Comparison of ENCODE assay signal across 18 cellular contexts in the genomic region with DNA sequence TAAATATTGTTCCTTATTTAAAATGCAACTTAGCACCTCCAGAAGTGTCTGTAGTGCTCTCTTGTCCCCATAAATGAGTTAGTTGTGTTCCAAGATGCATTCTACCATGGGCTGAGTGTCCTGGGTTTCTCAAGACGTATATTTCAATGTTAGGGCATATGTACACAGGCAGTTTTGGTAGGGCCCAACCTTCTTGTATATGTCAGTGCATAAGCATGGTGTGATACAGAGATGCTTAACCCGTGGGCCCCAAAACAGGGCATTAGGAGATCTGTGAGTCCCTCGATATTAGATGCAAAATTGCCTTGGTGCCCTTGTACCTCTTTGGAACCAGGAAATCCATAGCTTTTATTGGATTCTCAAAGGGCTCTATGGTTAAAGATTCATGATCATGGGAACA.
DNase-seq lines count a peak whose midpoint lies in the region; ATAC-seq and TF ChIP-seq lines count a peak whose summit lies in the region.
"Had no signal": no experiment of that assay in that cellular context is flagged by ENCODE, and none has a peak within 500 bp of the region (broad histone marks: within the 10 kb centered on the region; RNA-seq: fewer than 3 reads in every experiment).

No MANE protein-coding gene starts in this region.

- H4K91ac ChIP-seq in IMR-90 (ENCODE audit: insufficient read depth, low read depth, low read length) = no peak overlapping the region; the same call in 1 of the 2 replicates

- no peaks in the 10 kb centered on the region for H4K20me1 ChIP-seq in IMR-90 (ENCODE audit: insufficient read depth, low read length)

- H3K9me3 ChIP-seq in IMR-90 (ENCODE audit: control insufficient read depth, insufficient read depth, low read length) = no peaks in the 10 kb centered on the region
- no peaks in the 10 kb centered on the region for H3K9me3 ChIP-seq in stomach smooth muscle (ENCODE audit: control insufficient read depth in 2 of 2, low read length in 2 of 2)
- H3K9me3 ChIP-seq: body of pancreas, right lobe of liver had no signal

- H2AK5ac ChIP-seq in IMR-90 (ENCODE audit: low read depth, low read length) = peak overlapping the region; percentile 69; the same call in 1 of the 2 replicates
- H2AK5ac ChIP-seq in mesendoderm (ENCODE audit: low read length) = peak overlapping the region; percentile 16

- TF ChIP-seq POLR2A in IMR-90 (IDR thresholded peaks at IDR 0.05; ENCODE audit: low read depth, low read length) = no peak

- H3K4ac ChIP-seq in IMR-90 (ENCODE audit: low read depth, low read length) (peak overlapping the region; percentile 68), mesendoderm (ENCODE audit: low read depth, low read length) (no peak overlapping the region)

- intact Hi-C loops in IMR-90 (cut with micrococcal nuclease) = loop anchor here (5.0 kb wide), 2 partner anchors 218 to 333 kb away; no protein-coding TSS in a partner anchor
- intact Hi-C loops in cardiac septum (cut with DNase I) = no loop called here

- H3K23ac ChIP-seq in IMR-90 (ENCODE audit: low read depth, low read length) (no peak overlapping the region), mesendoderm (ENCODE audit: low read length) (no peak overlapping the region)

- H3K4me1 Mint-ChIP-seq in brain = peaks cover 34% of the 10 kb centered on the region
- H3K4me1 Mint-ChIP-seq: B cell had no signal

- H3K9ac ChIP-seq in IMR-90 (ENCODE audit: low read depth, low read length) (no peak overlapping the region), mesendoderm (ENCODE audit: low read length) (no peak overlapping the region), stomach smooth muscle (ENCODE audit: low read length in 2 of 2) (no peak overlapping the region)

- WGBS in IMR-90 (ENCODE audit: extremely low coverage in 2 of 2, insufficient read length in 1 of 2), 2 experiments = 100% methylated on average over 1 of the region's 3 CpGs; no CpG with 5 or more reads in 1 of the 2 experiments
- no CpG with 5 or more reads among the region's 3 CpGs for WGBS in mesendoderm (ENCODE audit: extremely low coverage, insufficient coverage, low lambda C conversion rate)

- peak overlapping the region; percentile 63 for H2BK20ac ChIP-seq in IMR-90 (ENCODE audit: low read depth, low read length)

- H3K56ac ChIP-seq in IMR-90 (ENCODE audit: extremely low read depth, insufficient read depth, low read length) = no peak overlapping the region
- H3K56ac ChIP-seq in mesendoderm (ENCODE audit: low read length) = peak overlapping the region; percentile 44

- peaks cover 10% of the 10 kb centered on the region; the same call in 1 of the 2 replicates for H3K9me1 ChIP-seq in IMR-90 (ENCODE audit: insufficient read depth, low read length)

- peaks cover 38% of the 10 kb centered on the region for H3K27me3 Mint-ChIP-seq in brain
- H3K27me3 Mint-ChIP-seq: B cell had no signal

- no peaks in the 10 kb centered on the region for H3K9me3 Mint-ChIP-seq in brain

- CTCF ChIA-PET in IMR-90 (lab: Yijun Ruan, JAX) = no interaction called here

- no TSS peak for BruUV-seq in IMR-90 (replicated peaks; lab: Mats Ljungman, UMichigan)

- H3K79me2 ChIP-seq in mesendoderm (ENCODE audit: control insufficient read depth, insufficient read depth, low read length) = no peaks in the 10 kb centered on the region

- H3K27ac ChIP-seq in IMR-90 (ENCODE audit: insufficient read depth, low read length) (peak overlapping the region; percentile 5; the same call in 1 of the 2 replicates), mesendoderm (ENCODE audit: low read depth, low read length) (no peak overlapping the region), stomach smooth muscle (ENCODE audit: low read length) (peak overlapping the region; percentile 18)
- H3K27ac ChIP-seq: body of pancreas, right lobe of liver had no signal

- H3K36me3 ChIP-seq in IMR-90 (ENCODE audit: control insufficient read depth, insufficient read depth, low read length) (no peaks in the 10 kb centered on the region), mesendoderm (ENCODE audit: control insufficient read depth, insufficient read depth, low read length) (no peaks in the 10 kb centered on the region), stomach smooth muscle (ENCODE audit: control insufficient read depth in 2 of 2, insufficient read depth in 2 of 2, low read length in 2 of 2) (no peaks in the 10 kb centered on the region)
- H3K36me3 ChIP-seq: right lobe of liver had no signal

- no peak overlapping the region for H2BK5ac ChIP-seq in IMR-90 (ENCODE audit: low read depth, low read length, poor library complexity, severe bottlenecking)
- H2BK5ac ChIP-seq in mesendoderm (ENCODE audit: low read length) = no peak overlapping the region

- H3K36me3 Mint-ChIP-seq in brain = no peaks in the 10 kb centered on the region

- H4K5ac ChIP-seq in IMR-90 (ENCODE audit: low read depth, low read length) (no peak overlapping the region), mesendoderm (ENCODE audit: low read length) (no peak overlapping the region)

- H3K4me3 Mint-ChIP-seq in brain = no peak overlapping the region
- H3K4me3 Mint-ChIP-seq: B cell had no signal

- peak overlapping the region in 1 of 2 experiments; percentile 37; a peak in 1 of 4 replicates for H4K8ac ChIP-seq in IMR-90 (ENCODE audit: low read depth in 2 of 2, low read length in 2 of 2)
- H4K8ac ChIP-seq in mesendoderm (ENCODE audit: low read depth, low read length) = no peak overlapping the region

- no peak overlapping the region for H3K4me2 ChIP-seq in IMR-90 (ENCODE audit: low read depth, low read length)
- H3K4me2 ChIP-seq in mesendoderm (ENCODE audit: low read length) = no peak overlapping the region

- H3K4me1 ChIP-seq in IMR-90 (ENCODE audit: control insufficient read depth, insufficient read depth, low read length) = peaks cover 18% of the 10 kb centered on the region
- no peaks in the 10 kb centered on the region for H3K4me1 ChIP-seq in mesendoderm (ENCODE audit: control insufficient read depth, low read depth, low read length)
- H3K4me1 ChIP-seq in stomach smooth muscle (ENCODE audit: control insufficient read depth, insufficient read depth, low read length) = peaks cover 11% of the 10 kb centered on the region
- H3K4me1 ChIP-seq: body of pancreas, right lobe of liver had no signal

- peak overlapping the region; percentile 87 for H2AFZ ChIP-seq in IMR-90 (replicated peaks; ENCODE audit: low read length, poor library complexity)

- in situ Hi-C loops in IMR-90 (cut with MboI; ENCODE audit: low sequenced_read_pairs) = no loop called here
- in situ Hi-C loops in G401 (cut with HindIII; ENCODE audit: low sequenced_read_pairs) = no loop called here

- H3K27me3 ChIP-seq in IMR-90 (ENCODE audit: control insufficient read depth, insufficient read depth, low read length) (no peaks in the 10 kb centered on the region), mesendoderm (ENCODE audit: insufficient read depth, low read length, poor library complexity) (no peaks in the 10 kb centered on the region), stomach smooth muscle (ENCODE audit: control insufficient read depth in 1 of 2, insufficient read depth in 2 of 2, low read length in 2 of 2) (no peaks in the 10 kb centered on the region)
- H3K27me3 ChIP-seq: body of pancreas, right lobe of liver had no signal

- H2AK9ac ChIP-seq in IMR-90 (replicated peaks; ENCODE audit: low read depth, low read length, poor library complexity) = peak overlapping the region; percentile 73

- H3K4me3 ChIP-seq in IMR-90 (ENCODE audit: insufficient read depth, low read depth, low read length) (no peak overlapping the region), mesendoderm (ENCODE audit: low read length) (no peak overlapping the region), stomach smooth muscle (ENCODE audit: low read length in 2 of 2) (no peak overlapping the region)
- H3K4me3 ChIP-seq: body of pancreas, right lobe of liver had no signal

- H2BK120ac ChIP-seq in IMR-90 (ENCODE audit: low read depth, low read length) (peak overlapping the region; percentile 28), mesendoderm (ENCODE audit: low read depth, low read length) (no peak overlapping the region)

- ATAC-seq in IMR-90 (ENCODE audit: low read depth) = no peak; the same call in 1 of the 2 replicates
- ATAC-seq in GM21526 (IDR thresholded peaks at IDR 0.05; ENCODE audit: low FRiP score, unreplicated experiment) = no peak

- no peak for TF ChIP-seq RAD21 in IMR-90 (IDR thresholded peaks at IDR 0.05; ENCODE audit: low read length)

- peak overlapping the region in 3 of 5 experiments; percentile 64 to 89 (median 69) for H3K27ac Mint-ChIP-seq in brain
- H3K27ac Mint-ChIP-seq: B cell had no signal

- DNase-seq in IMR-90 (no peak), mesendoderm (no peak), G401 (ENCODE audit: low spot score) (no peak), NCI-H146 treated with DMSO at 0.1 percent for 48 hours (lab: John Stamatoyannopoulos, UW; ENCODE audit: unreplicated experiment) (no peak), cardiac septum (ENCODE audit: low spot score) (no peak)
- DNase-seq: activated CD4-positive, alpha-beta T cell treated with anti-CD3 and anti-CD28 coated beads, Interleukin-2, amount 50 U/mL, for 1 hour; activated naive CD4-positive, alpha-beta T cell treated with anti-CD3 and anti-CD28 coated beads, Interleukin-2, amount 50 U/mL, for 16 hours; activated T-cell treated with anti-CD3 and anti-CD28 coated beads for 4 hours; KG1; NCI-H1048; NCI-H526 treated with DMSO at 0.1 percent for 48 hours; right lobe of liver; stimulated activated CD4-positive, alpha-beta T cell treated with anti-CD3 and anti-CD28 coated beads, Interleukin-2, amount 100 ng/mL, for 48 hours had no signal

- no peak overlapping the region for H3K14ac ChIP-seq in IMR-90 (replicated peaks; ENCODE audit: low read depth, low read length)

- H2BK15ac ChIP-seq in IMR-90 (ENCODE audit: low read depth, low read length) (peak overlapping the region; percentile 31; the same call in 1 of the 3 replicates), mesendoderm (replicated peaks; ENCODE audit: low read depth) (no peak overlapping the region)

- dilution Hi-C loops in IMR-90 (cut with HindIII; ENCODE audit: low sequenced_read_pairs, unreplicated experiment) = no loop called here

- POLR2A ChIA-PET in IMR-90 (lab: Charles Lee; ENCODE audit: unreplicated experiment) = no interaction called here

- H3K18ac ChIP-seq in IMR-90 (ENCODE audit: low read depth, low read length) (no peak overlapping the region), mesendoderm (ENCODE audit: low read length) (no peak overlapping the region)

- H3K79me1 ChIP-seq in IMR-90 (ENCODE audit: low read depth in 1 of 2, low read length in 2 of 2) (no peaks in the 10 kb centered on the region), mesendoderm (ENCODE audit: low read length) (no peaks in the 10 kb centered on the region)

- no peak for TF ChIP-seq CTCF in IMR-90 (conservative IDR thresholded peaks at IDR 0.05; ENCODE audit: low read depth, low read length)
- TF ChIP-seq CTCF in brain (conservative IDR thresholded peaks at IDR 0.05) = no peak

TF ChIP-seq in IMR-90, 13 proteins besides CTCF, POLR2A, EP300 and RAD21 (continues in another document):
- TF ChIP-seq NFE2L2 (IDR thresholded peaks at IDR 0.05; ENCODE audit: low read depth, low read length) = no peak
- TF ChIP-seq MAFK (IDR thresholded peaks at IDR 0.05; ENCODE audit: low read depth, low read length) = no peak
